In genomic region chr7:101321491-101322401, GRCh38 we compare ENCODE assay signal across 8 cellular contexts. TPM values are rescaled to one million over a fixed set of nuclear protein-coding genes. Genes with fewer than 3 reads are reported as not detected.
DNase-seq lines count a peak whose midpoint lies in the region; ATAC-seq and TF ChIP-seq lines count a peak whose summit lies in the region.

IFT22 (minus strand) TSS chr7:101321812; CDS start chr7:101321709, 103 bp downstream.

- ATAC-seq in GM18873 (IDR thresholded peaks at IDR 0.05; ENCODE audit: low FRiP score, unreplicated experiment) = peak; percentile 65
- ATAC-seq in HG03139 (IDR thresholded peaks at IDR 0.05; ENCODE audit: unreplicated experiment) = peak; percentile 96

- CTCF ChIA-PET in AG04450 (lab: Charles Lee) = interaction anchor here (0.6 to 1.5 kb wide), 5 partner anchors 10 to 245 kb away, joined by 3 to 4 read pairs (median 4); no protein-coding TSS in a partner anchor

- TF ChIP-seq CTCF in AG04450 (IDR thresholded peaks at IDR 0.05; ENCODE audit: low read depth, low read length) = peak; percentile 51

- H3K27me3 ChIP-seq in AG04450 (ENCODE audit: control insufficient read depth, insufficient read depth, low read length) = no peaks in the 10 kb centered on the region

- H3K9me3 ChIP-seq in AG04450 (ENCODE audit: control insufficient read depth, insufficient read depth, low read length) = no peaks in the 10 kb centered on the region

- DNase-seq in AG04450 (ENCODE audit: low read depth, low spot score) (peak; percentile 71), NCI-H2227 (lab: John Stamatoyannopoulos, UW; ENCODE audit: unreplicated experiment) (peak; percentile 99), caudate nucleus (lab: John Stamatoyannopoulos, UW) (peak in 60 of 61 donors; percentile 5 to 90 (median 77)), iris pigment epithelial cell (ENCODE audit: low read depth) (peak; percentile 90)
- DNase-seq in activated CD4-positive, CD25-positive, alpha-beta regulatory T cell (lab: John Stamatoyannopoulos, UW) = peak; percentile 62 to 81 (median 68)
- peak; percentile 75 to 84 for DNase-seq in stimulated activated CD4-positive, alpha-beta T cell treated with anti-CD3 and anti-CD28 coated beads, Interleukin-12 subunit alpha, Interleukin-12 subunit beta, amount 100 ng/mL, for 24 hours (ENCODE audit: low read depth in 2 of 2)

- POLR2A ChIA-PET in AG04450 (lab: Yijun Ruan, JAX) = interaction anchor here (0.7 to 1.1 kb wide), 4 partner anchors 17 to 147 kb away, joined by 3 to 6 read pairs (median 3); partner anchors contain the start of genes PLOD3 and ZNHIT1

- peak within 1 kb of the TSS; percentile 82 for H3K4me3 ChIP-seq in AG04450 (ENCODE audit: low read depth, low read length)

- peak within 1 kb of the TSS; percentile 39 for H3K27ac ChIP-seq in AG04450 (ENCODE audit: low read depth, low read length)
- H3K27ac ChIP-seq in caudate nucleus (ENCODE audit: low read depth, low read length) = peak within 1 kb of the TSS; percentile 61

RNA-seq across cellular contexts. Expression of gene IFT22, which starts in this region (rescaled TPM):
- polyA plus RNA-seq in AG04450 (2011; rRNA removed) = 42.5 and 47.4 TPM in 2 replicates
- 27.9 and 29.4 TPM in 2 replicates for polyA minus RNA-seq in AG04450 (2011; rRNA and poly(A)+ RNA removed)

Comparison
In these comparisons a context has a peak if more than half of its experiments do, and no peak if none do; other contexts are left out.
1. Peak in every context shown above with its lines: DNase-seq, ATAC-seq, H3K4me3 ChIP-seq and H3K27ac ChIP-seq.